1 cellular context compared by ENCODE assay signal in genomic region chr5:99721487-99721886, GRCh38.
TF ChIP-seq lines count a peak whose summit lies in the region.

No MANE protein-coding gene starts in this region.

TF ChIP-seq in HepG2, 621 proteins besides CTCF, POLR2A, EP300 and RAD21 (continued from another document and continues in another):
- TF ChIP-seq AHDC1 (CRISPR knock-in tag; IDR thresholded peaks at IDR 0.05; ENCODE audit: borderline replicate concordance) (peak; percentile 98), BCL3 (CRISPR knock-in tag; IDR thresholded peaks at IDR 0.05) (no peak), ATF4 (CRISPR knock-in tag; IDR thresholded peaks at IDR 0.05) (peak in 1 of 2 experiments; percentile 17; a peak in 1 of 4 replicates), SUZ12 (IDR thresholded peaks at IDR 0.05; ENCODE audit: low read depth, low read length) (no peak), SALL2 (CRISPR knock-in tag; IDR thresholded peaks at IDR 0.05) (no peak), ZNF496 (CRISPR knock-in tag; IDR thresholded peaks at IDR 0.05; ENCODE audit: insufficient replicate concordance) (no peak), TBX2 (CRISPR knock-in tag; IDR thresholded peaks at IDR 0.05; ENCODE audit: borderline replicate concordance) (no peak), TRAFD1 (CRISPR knock-in tag; IDR thresholded peaks at IDR 0.05; ENCODE audit: borderline replicate concordance) (no peak), PITX1 (CRISPR knock-in tag; IDR thresholded peaks at IDR 0.05) (peak; percentile 99), MAFK (conservative IDR thresholded peaks at IDR 0.05 in 1 of 2, IDR thresholded peaks at IDR 0.05 in 1 of 2; ENCODE audit: low read length in 2 of 2) (peak; percentile 14 to 36; a peak in 1 of 4 replicates), CENPT (CRISPR knock-in tag; IDR thresholded peaks at IDR 0.05; ENCODE audit: low read depth) (no peak), SP1 (IDR thresholded peaks at IDR 0.05) (no peak), SP1 (CRISPR knock-in tag; IDR thresholded peaks at IDR 0.05) (no peak), ZNF609 (CRISPR knock-in tag; IDR thresholded peaks at IDR 0.05; ENCODE audit: borderline replicate concordance) (peak; percentile 96), MIXL1 (CRISPR knock-in tag; IDR thresholded peaks at IDR 0.05) (peak; percentile 93), TFE3 (CRISPR knock-in tag; IDR thresholded peaks at IDR 0.05) (no peak), ZBTB10 (CRISPR knock-in tag; IDR thresholded peaks at IDR 0.05; ENCODE audit: borderline replicate concordance) (no peak), ZNF562 (CRISPR knock-in tag; IDR thresholded peaks at IDR 0.05; ENCODE audit: borderline replicate concordance) (no peak), ZNF232 (CRISPR knock-in tag; IDR thresholded peaks at IDR 0.05; ENCODE audit: borderline replicate concordance) (no peak), CREM (IDR thresholded peaks at IDR 0.05) (peak; percentile 55; the same call in 1 of the 2 replicates), CREM (CRISPR knock-in tag; IDR thresholded peaks at IDR 0.05) (no peak), IRF2 (CRISPR knock-in tag; IDR thresholded peaks at IDR 0.05) (peak; percentile 65; the same call in 1 of the 2 replicates), ZNF816 (CRISPR knock-in tag; IDR thresholded peaks at IDR 0.05; ENCODE audit: borderline replicate concordance) (no peak), DNMT3B (CRISPR knock-in tag; conservative IDR thresholded peaks at IDR 0.05) (0 out of 2 replicates have a peak, but pooled peaks have one; percentile 49)
